9 cellular contexts compared by ENCODE assay signal in genomic region chr22:39898997-39899396, GRCh38. TPM values are rescaled to one million over a fixed set of nuclear protein-coding genes. Genes with fewer than 3 reads are reported as not detected.
A peak's percentile ranks its signal among the peaks of the same experiment; 100 is the strongest.
DNase-seq lines count a peak whose midpoint lies in the region; ATAC-seq, FAIRE-seq and TF ChIP-seq lines count a peak whose summit lies in the region.
"Had no signal": no experiment of that assay in that cellular context is flagged by ENCODE, and none has a peak within 500 bp of the region (broad histone marks: within the 10 kb centered on the region; RNA-seq: fewer than 3 reads in every experiment).

No MANE protein-coding gene starts in this region.

- H3K9me3 Mint-ChIP-seq in memory B cell = no peaks in the 10 kb centered on the region

- H3K4me3 ChIP-seq in smooth muscle cell = no peak overlapping the region

- 82% methylated on average over 2 of the region's 2 CpGs for WGBS in smooth muscle cell (ENCODE audit: low lambda C conversion rate)

- peak overlapping the region; percentile 41 for H3K4me3 Mint-ChIP-seq in memory B cell

- no peak for FAIRE-seq in HTR-8/SVneo (lab: Jason Lieb, UNC)

- H3K36me3 Mint-ChIP-seq in memory B cell = no peaks in the 10 kb centered on the region

- H3K4me2 ChIP-seq in smooth muscle cell = no peak overlapping the region

- H3K27ac ChIP-seq in smooth muscle cell (ENCODE audit: low read depth) = no peak overlapping the region
- H3K27ac ChIP-seq: epithelial cell of prostate had no signal

- H3K27me3 ChIP-seq in smooth muscle cell (ENCODE audit: low read depth) = peaks cover 62% of the 10 kb centered on the region

- peak; percentile 78 for DNase-seq in NAMALWA (ENCODE audit: low spot score)
- DNase-seq in memory B cell (ENCODE audit: low spot score in 2 of 2) = peak; percentile 27 to 68
- no peak for DNase-seq in smooth muscle cell (lab: John Stamatoyannopoulos, UW; ENCODE audit: unreplicated experiment)
- no peak for DNase-seq in HTR-8/SVneo (ENCODE audit: insufficient read length, low spot score)
- no peak for DNase-seq in AG08396 (ENCODE audit: low spot score)
- no peak for DNase-seq in EL

- no peaks in the 10 kb centered on the region for H3K27me3 Mint-ChIP-seq in memory B cell

- H3K9ac ChIP-seq in smooth muscle cell (ENCODE audit: low read depth) = no peak overlapping the region

- no peaks in the 10 kb centered on the region for H4K20me1 ChIP-seq in smooth muscle cell (ENCODE audit: low read depth)

- no peaks in the 10 kb centered on the region for H3K9me3 ChIP-seq in smooth muscle cell (replicated peaks; ENCODE audit: low read depth)

- H3K4me1 Mint-ChIP-seq in memory B cell = peaks cover 26% of the 10 kb centered on the region

- peak overlapping the region; percentile 12 for H3K27ac Mint-ChIP-seq in memory B cell

- H3K79me2 ChIP-seq in smooth muscle cell (ENCODE audit: low read depth) = no peaks in the 10 kb centered on the region

- H3K4me1 ChIP-seq in smooth muscle cell (ENCODE audit: low read depth) = no peaks in the 10 kb centered on the region

- ATAC-seq in GM18499 (IDR thresholded peaks at IDR 0.05; ENCODE audit: insufficient read depth, unreplicated experiment) (peak; percentile 61), GM21529 (IDR thresholded peaks at IDR 0.05; ENCODE audit: unreplicated experiment) (peak; percentile 74), memory B cell (ENCODE audit: low read depth) (peak; percentile 92)

- no peak overlapping the region for H2AFZ ChIP-seq in smooth muscle cell (ENCODE audit: low read depth)

- no peak for TF ChIP-seq CTCF in smooth muscle cell (IDR thresholded peaks at IDR 0.05; ENCODE audit: borderline replicate concordance, insufficient read depth, poor library complexity, severe bottlenecking)

- H3F3A ChIP-seq in smooth muscle cell (ENCODE audit: low read depth) = no peaks in the 10 kb centered on the region

- H3K36me3 ChIP-seq in smooth muscle cell (ENCODE audit: low read depth) = no peaks in the 10 kb centered on the region

RNA-seq across cellular contexts. Expression of gene GRAP2, which starts 1.9 kb away (rescaled TPM):
- not detected in 2 replicates for total RNA-seq in smooth muscle cell
- not detected in 2 replicates for polyA plus RNA-seq in smooth muscle cell

RNA-seq across cellular contexts. Expression of gene ENTHD1, which starts 5.4 kb away (rescaled TPM):
- not detected in 2 replicates for total RNA-seq in smooth muscle cell
- polyA plus RNA-seq in smooth muscle cell = not detected in 2 replicates

Comparison
In these comparisons a context has a peak if more than half of its experiments do, and no peak if none do; other contexts are left out.
1. DNase-seq: peak in NAMALWA (single experiment) and memory B cell (2 of 2); none in smooth muscle cell (single experiment), HTR-8/SVneo (single experiment), AG08396 (single experiment) and EL (single experiment).
2. Peak in every context shown above with its lines, with median percentiles within 50 percentile points of each other: ATAC-seq.